Comparison of ENCODE assay signal across 10 cellular contexts in the genomic region with DNA sequence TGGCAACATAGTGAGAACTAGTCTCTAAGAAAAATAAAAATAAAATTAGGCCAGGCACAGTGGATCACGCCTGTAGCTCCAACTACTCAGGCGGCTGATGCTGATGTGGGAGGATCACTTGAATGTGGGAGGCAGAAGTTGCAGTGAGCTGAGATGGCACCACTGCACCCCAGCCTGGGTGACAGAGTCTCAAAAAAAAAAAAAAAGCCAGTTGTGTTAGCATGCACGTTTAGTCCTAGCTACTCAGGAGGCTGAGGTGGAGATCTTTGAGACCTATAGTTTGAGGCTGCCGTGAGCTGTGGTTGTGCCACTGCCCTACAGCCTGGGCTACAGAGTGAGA. TPM values are rescaled to one million over a fixed set of nuclear protein-coding genes. Genes with fewer than 3 reads are reported as not detected.
DNase-seq lines count a peak whose midpoint lies in the region; ATAC-seq, FAIRE-seq and TF ChIP-seq lines count a peak whose summit lies in the region.
"Had no signal": no experiment of that assay in that cellular context is flagged by ENCODE, and none has a peak within 500 bp of the region (broad histone marks: within the 10 kb centered on the region; RNA-seq: fewer than 3 reads in every experiment).

No MANE protein-coding gene starts in this region.

- peaks cover 0 to 16% (median 5%) of the 10 kb centered on the region in 4 donors for H3K36me3 ChIP-seq in stomach
- H3K36me3 ChIP-seq in small intestine (ENCODE audit: control insufficient read depth in 2 of 2, insufficient read depth in 2 of 2, low read length in 2 of 2), result no peaks in the 10 kb centered on the region

- peaks cover 71% of the 10 kb centered on the region for H3K4me1 Mint-ChIP-seq in activated T-cell treated with anti-CD3 and anti-CD28 coated beads, Interleukin-2, amount 50 U/mL, for 24 hours (ENCODE audit: low read depth)
- H3K4me1 Mint-ChIP-seq in T-helper 1 cell treated with Interleukin-12 subunit alpha and Interleukin-12 subunit beta and Interleukin-4 antibody, amounts not matched to agents 30 μg/mL and 1 μg/mL, for 36 hours (ENCODE audit: low read depth), result peaks cover 60% of the 10 kb centered on the region
- H3K4me1 Mint-ChIP-seq in MCF 10A (ENCODE audit: insufficient read depth, unreplicated experiment), result peaks cover 26% of the 10 kb centered on the region

- H3K4me3 Mint-ChIP-seq in activated T-cell treated with anti-CD3 and anti-CD28 coated beads, Interleukin-2, amount 50 U/mL, for 24 hours, result peak overlapping the region; percentile 96
- H3K4me3 Mint-ChIP-seq in T-helper 1 cell treated with Interleukin-12 subunit alpha and Interleukin-12 subunit beta and Interleukin-4 antibody, amounts not matched to agents 30 μg/mL and 1 μg/mL, for 36 hours, result peak overlapping the region; percentile 96
- H3K4me3 Mint-ChIP-seq in MCF 10A (ENCODE audit: unreplicated experiment), result no peak overlapping the region

- ATAC-seq in GM19023 (IDR thresholded peaks at IDR 0.05; ENCODE audit: unreplicated experiment), result no peak

- no peak for TF ChIP-seq CTCF in stomach (IDR thresholded peaks at IDR 0.05)
- no peak for TF ChIP-seq CTCF in MCF 10A (IDR thresholded peaks at IDR 0.05; ENCODE audit: unreplicated experiment)

- POLR2A ChIA-PET in MCF 10A (lab: Yijun Ruan, JAX), result interaction anchor here (0.9 to 2.1 kb wide), 4 partner anchors 14 to 295 kb away, joined by 3 to 6 read pairs (median 4); no protein-coding TSS in a partner anchor

- peaks cover 11 to 53% (median 34%) of the 10 kb centered on the region in 4 donors for H3K4me1 ChIP-seq in stomach
- H3K4me1 ChIP-seq in small intestine (ENCODE audit: control insufficient read depth in 2 of 2, insufficient read depth in 1 of 2, low read depth in 1 of 2, low read length in 1 of 2), result peaks cover 0 to 6% of the 10 kb centered on the region in 2 donors

- DNase-seq in activated T-cell treated with anti-CD3 and anti-CD28 coated beads, Interleukin-2, amount 50 U/mL, for 24 hours, result peak; percentile 40
- no peak for DNase-seq in activated T-cell treated with anti-CD3 and anti-CD28 coated beads, Interleukin-2, amount 50 U/mL, for 1 hour
- DNase-seq in erythroblast (lab: John Stamatoyannopoulos, UW), result peak; percentile 46 to 61
- no peak for DNase-seq in stomach
- DNase-seq in small intestine, result no peak
- no peak for DNase-seq in MCF 10A (ENCODE audit: unreplicated experiment)
- DNase-seq: tibial artery had no signal

- H3K36me3 Mint-ChIP-seq in activated T-cell treated with anti-CD3 and anti-CD28 coated beads, Interleukin-2, amount 50 U/mL, for 24 hours (ENCODE audit: low read depth), result peaks cover 73% of the 10 kb centered on the region
- peaks cover 45% of the 10 kb centered on the region for H3K36me3 Mint-ChIP-seq in T-helper 1 cell treated with Interleukin-12 subunit alpha and Interleukin-12 subunit beta and Interleukin-4 antibody, amounts not matched to agents 30 μg/mL and 1 μg/mL, for 36 hours (ENCODE audit: low read depth)
- peaks cover 19% of the 10 kb centered on the region for H3K36me3 Mint-ChIP-seq in MCF 10A (ENCODE audit: insufficient read depth, unreplicated experiment)

- no TSS peak for BruUV-seq in MCF 10A (replicated peaks; lab: Mats Ljungman, UMichigan)

- H3K27ac ChIP-seq in stomach (peak overlapping the region in 3 of 5 donors; percentile 3 to 61 (median 27)), small intestine (ENCODE audit: low read depth in 1 of 2, low read length in 1 of 2) (no peak overlapping the region)
- H3K27ac ChIP-seq: tibial artery had no signal

- intact Hi-C loops in stomach (cut with DNase I; ENCODE audit: low total_unique reads) (loop anchor here (10.0 kb wide), 1 partner anchor 151 kb away; no protein-coding TSS in a partner anchor), MCF 10A (cut with micrococcal nuclease) (no loop called here)

- H3K27me3 ChIP-seq in stomach (no peaks in the 10 kb centered on the region), small intestine (ENCODE audit: control insufficient read depth in 2 of 2, insufficient read depth in 2 of 2, low read length in 2 of 2) (no peaks in the 10 kb centered on the region)
- H3K27me3 ChIP-seq: tibial artery had no signal

- no peaks in the 10 kb centered on the region for H3K9me3 Mint-ChIP-seq in activated T-cell treated with anti-CD3 and anti-CD28 coated beads, Interleukin-2, amount 50 U/mL, for 24 hours
- H3K9me3 Mint-ChIP-seq in T-helper 1 cell treated with Interleukin-12 subunit alpha and Interleukin-12 subunit beta and Interleukin-4 antibody, amounts not matched to agents 30 μg/mL and 1 μg/mL, for 36 hours, result peaks cover 11% of the 10 kb centered on the region
- peaks cover 6% of the 10 kb centered on the region for H3K9me3 Mint-ChIP-seq in MCF 10A (ENCODE audit: unreplicated experiment)

- no peak for TF ChIP-seq EP300 in stomach (IDR thresholded peaks at IDR 0.05)

- CTCF ChIA-PET in MCF 10A (lab: Yijun Ruan, JAX), result interaction anchor here (0.6 to 1.2 kb wide), 5 partner anchors 250 to 501 kb away, joined by 3 to 4 read pairs (median 3); no protein-coding TSS in a partner anchor

- peak; percentile 21 for TF ChIP-seq POLR2A in erythroblast (IDR thresholded peaks at IDR 0.05; ENCODE audit: low read length)
- no peak for TF ChIP-seq POLR2A in stomach (IDR thresholded peaks at IDR 0.05)

- H3K4me3 ChIP-seq in stomach (no peak overlapping the region), small intestine (ENCODE audit: low read depth in 1 of 2, low read length in 2 of 2) (no peak overlapping the region)
- H3K4me3 ChIP-seq: tibial artery had no signal

- H3K27me3 Mint-ChIP-seq in activated T-cell treated with anti-CD3 and anti-CD28 coated beads, Interleukin-2, amount 50 U/mL, for 24 hours, result no peaks in the 10 kb centered on the region
- no peaks in the 10 kb centered on the region for H3K27me3 Mint-ChIP-seq in T-helper 1 cell treated with Interleukin-12 subunit alpha and Interleukin-12 subunit beta and Interleukin-4 antibody, amounts not matched to agents 30 μg/mL and 1 μg/mL, for 36 hours (ENCODE audit: low read depth)
- no peaks in the 10 kb centered on the region for H3K27me3 Mint-ChIP-seq in MCF 10A (ENCODE audit: insufficient read depth, unreplicated experiment)

- H3K27ac Mint-ChIP-seq in activated T-cell treated with anti-CD3 and anti-CD28 coated beads, Interleukin-2, amount 50 U/mL, for 24 hours, result peak overlapping the region; percentile 93
- H3K27ac Mint-ChIP-seq in T-helper 1 cell treated with Interleukin-12 subunit alpha and Interleukin-12 subunit beta and Interleukin-4 antibody, amounts not matched to agents 30 μg/mL and 1 μg/mL, for 36 hours, result peak overlapping the region; percentile 90
- no peak overlapping the region for H3K27ac Mint-ChIP-seq in MCF 10A (ENCODE audit: low read depth, unreplicated experiment)

- no peaks in the 10 kb centered on the region for H3K9me3 ChIP-seq in stomach
- H3K9me3 ChIP-seq in small intestine (ENCODE audit: control insufficient read depth, low read depth), result no peaks in the 10 kb centered on the region
- H3K9me3 ChIP-seq: tibial artery had no signal

- no peak for FAIRE-seq in small intestine (lab: Jason Lieb, UNC)
- FAIRE-seq: GM18507 had no signal

- 54 to 71% (median 64%) methylated on average over 4 of the region's 4 CpGs for WGBS in stomach, 5 donors
- 47 to 63% (median 53%) methylated on average over 4 of the region's 4 CpGs for WGBS in small intestine, 3 donors

RNA-seq across cellular contexts. Expression of a gene that starts 2.5 kb away (rescaled TPM):
- total RNA-seq in stomach, result 10 to 100 TPM; 11.9 to 43.2 (median 16.1) TPM
- polyA plus RNA-seq in stomach, result 10 to 100 TPM in 2 of 3 donors, 1 to 10 TPM in 1; 6.7 to 13.7 (median 11.2) TPM
- polyA plus RNA-seq in small intestine, result 10 to 100 TPM in 1 of 3 donors, 1 to 10 TPM in 2; 7.4 to 17.6 (median 9.2) TPM
- total RNA-seq in MCF 10A (2022), result 8.0 and 9.5 TPM in 2 replicates

Comparison
In these comparisons a context has a peak if more than half of its experiments do, and no peak if none do; other contexts are left out.
1. DNase-seq: peak in activated T-cell treated with anti-CD3 and anti-CD28 coated beads, Interleukin-2, amount 50 U/mL, for 24 hours (single experiment) and erythroblast (2 of 2); none in activated T-cell treated with anti-CD3 and anti-CD28 coated beads, Interleukin-2, amount 50 U/mL, for 1 hour (single experiment), stomach (single experiment), small intestine (single experiment) and MCF 10A (single experiment).
2. H3K27ac ChIP-seq: peak in stomach (3 of 5); none in small intestine (0 of 2).